ENCODE assay signal across 23 cellular contexts in genomic region chr15:87817553-87817952, GRCh38.
A peak's percentile ranks its signal among the peaks of the same experiment; 100 is the strongest.
DNase-seq lines count a peak whose midpoint lies in the region; ATAC-seq and TF ChIP-seq lines count a peak whose summit lies in the region.
"Had no signal": no experiment of that assay in that cellular context is flagged by ENCODE, and none has a peak within 500 bp of the region (broad histone marks: within the 10 kb centered on the region; RNA-seq: fewer than 3 reads in every experiment).

No MANE protein-coding gene starts in this region.

- DNase-seq in A172 (ENCODE audit: low spot score) (peak; percentile 18), ELR (ENCODE audit: low read depth) (peak; percentile 36), fibroblast of pulmonary artery (ENCODE audit: low read depth) (peak; percentile 22), CD1c-positive myeloid dendritic cell (ENCODE audit: extremely low spot score) (no peak)
- DNase-seq: activated CD4-positive, CD25-positive, alpha-beta regulatory T cell; activated CD8-positive, alpha-beta T cell treated with anti-CD3 and anti-CD28 coated beads for 36 hours; erythroblast; GF-D8; H7; KBM-7; NCI-H1436 treated with DMSO at 0.1 percent for 48 hours; NCI-H2171; NCI-H526; occipital lobe; spleen; stimulated activated CD4-positive, alpha-beta T cell treated with anti-CD3 and anti-CD28 coated beads, Interleukin-4, amount 100 ng/mL, for 4 hours; thyroid gland had no signal

- ATAC-seq in HG03280 (IDR thresholded peaks at IDR 0.05; ENCODE audit: unreplicated experiment) (no peak), HG03457 (IDR thresholded peaks at IDR 0.05; ENCODE audit: unreplicated experiment) (no peak), GM21528 (IDR thresholded peaks at IDR 0.05; ENCODE audit: low FRiP score, unreplicated experiment) (no peak)
- ATAC-seq: activated CD8-positive, alpha-beta T cell treated with anti-CD3 and anti-CD28 coated beads for 36 hours had no signal

- H3K4me3 ChIP-seq in WI38 (ENCODE audit: low read depth, low read length) = no peak overlapping the region
- no peak overlapping the region for H3K4me3 ChIP-seq in fibroblast of pulmonary artery (replicated peaks; ENCODE audit: low read depth, low read length)
- H3K4me3 ChIP-seq: adrenal gland, SK-N-MC, spleen, thyroid gland had no signal

- TF ChIP-seq CTCF in WI38 (IDR thresholded peaks at IDR 0.05; ENCODE audit: low read depth, low read length) (0 out of 2 replicates have a peak, but pooled peaks have one; percentile 20), fibroblast of pulmonary artery (IDR thresholded peaks at IDR 0.05; ENCODE audit: low read length, missing control alignments) (peak; percentile 5)
